Comparison of ENCODE assay signal across 21 cellular contexts in the genomic region with DNA sequence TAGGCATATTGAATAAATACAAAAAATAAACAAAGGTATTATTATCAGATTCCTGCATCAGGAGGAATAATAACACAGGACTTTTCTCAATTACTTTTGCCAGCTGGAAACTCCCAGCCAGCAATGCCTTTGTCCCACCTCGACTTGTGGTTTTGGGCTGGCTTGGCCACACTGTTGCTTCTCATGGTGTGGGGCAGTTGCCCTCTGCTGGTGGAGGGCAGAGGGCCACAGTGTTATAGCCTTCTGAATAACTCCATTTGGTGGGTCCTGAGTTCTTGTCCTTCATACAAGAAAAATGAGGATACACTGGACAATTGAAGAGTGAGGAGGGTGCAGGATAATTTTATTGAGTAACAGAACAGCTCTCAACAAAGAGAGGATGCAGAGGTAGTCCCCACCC.
DNase-seq lines count a peak whose midpoint lies in the region; ATAC-seq, FAIRE-seq and TF ChIP-seq lines count a peak whose summit lies in the region.
"Had no signal": no experiment of that assay in that cellular context is flagged by ENCODE, and none has a peak within 500 bp of the region (broad histone marks: within the 10 kb centered on the region; RNA-seq: fewer than 3 reads in every experiment).

No MANE protein-coding gene starts in this region.

- 0% methylated on average over 1 of the region's 1 CpG for WGBS in HepG2 (ENCODE audit: low lambda C conversion rate)
- 14 to 64% (median 43%) methylated on average over 1 of the region's 1 CpG for WGBS in small intestine, 3 donors

- H3K36me3 Mint-ChIP-seq in WTC11 = peaks cover 27% of the 10 kb centered on the region
- H3K36me3 Mint-ChIP-seq: activated naive CD8-positive, alpha-beta T cell; natural killer cell had no signal

- ATAC-seq in WTC11 (peak; percentile 90), HepG2 (peak; percentile 81), HG02588 (IDR thresholded peaks at IDR 0.05; ENCODE audit: unreplicated experiment) (no peak)
- ATAC-seq: activated CD4-positive, CD25-positive, alpha-beta regulatory T cell treated with anti-CD3 and anti-CD28 coated beads, Interleukin-2, amount 50 U/mL, for 24 hours; gastrocnemius medialis; natural killer cell had no signal

- H3K9me3 ChIP-seq in MM.1S (replicated peaks; ENCODE audit: insufficient read depth, low read length) = no peaks in the 10 kb centered on the region
- H3K9me3 ChIP-seq in HepG2 (ENCODE audit: low read length) = no peaks in the 10 kb centered on the region
- H3K9me3 ChIP-seq in small intestine (ENCODE audit: control insufficient read depth, low read depth) = no peaks in the 10 kb centered on the region
- H3K9me3 ChIP-seq: gastrocnemius medialis had no signal

- intact Hi-C loops in HepG2 (cut with micrococcal nuclease; ENCODE audit: unreplicated experiment) = loop anchor here (2.0 kb wide), 1 partner anchor 747 kb away; no protein-coding TSS in a partner anchor

- peaks cover 41% of the 10 kb centered on the region for H3K9me3 Mint-ChIP-seq in WTC11

- H3K36me3 ChIP-seq in MM.1S (replicated peaks; ENCODE audit: insufficient read depth, low read length) = no peaks in the 10 kb centered on the region
- H3K36me3 ChIP-seq in HepG2 (replicated peaks in 1 of 2; ENCODE audit: control insufficient read depth in 1 of 2, insufficient read depth in 2 of 2, low read length in 2 of 2) = no peaks in the 10 kb centered on the region
- no peaks in the 10 kb centered on the region for H3K36me3 ChIP-seq in small intestine (ENCODE audit: control insufficient read depth in 2 of 2, insufficient read depth in 2 of 2, low read length in 2 of 2)
- H3K36me3 ChIP-seq: gastrocnemius medialis, vagina had no signal

- H3K4me1 ChIP-seq in MM.1S (ENCODE audit: low read length) (no peaks in the 10 kb centered on the region), HepG2 (ENCODE audit: insufficient read depth, low read length) (no peaks in the 10 kb centered on the region), small intestine (ENCODE audit: control insufficient read depth in 2 of 2, insufficient read depth in 1 of 2, low read depth in 1 of 2, low read length in 1 of 2) (no peaks in the 10 kb centered on the region)
- H3K4me1 ChIP-seq: Caco-2, gastrocnemius medialis, vagina had no signal

- no peak for FAIRE-seq in HepG2 (lab: Jason Lieb, UNC)
- FAIRE-seq in small intestine (lab: Jason Lieb, UNC) = no peak
- FAIRE-seq: bronchial epithelial cell, GM12891 had no signal

- H3K4me2 ChIP-seq in MM.1S (ENCODE audit: low read depth, low read length) = no peak overlapping the region
- no peak overlapping the region for H3K4me2 ChIP-seq in HepG2 (ENCODE audit: low read depth, low read length)

- no peaks in the 10 kb centered on the region for H3K79me2 ChIP-seq in MM.1S (ENCODE audit: low read length)
- H3K79me2 ChIP-seq in HepG2 (ENCODE audit: insufficient read depth, low read length) = no peaks in the 10 kb centered on the region

- no peak overlapping the region for H3K4me3 Mint-ChIP-seq in WTC11
- H3K4me3 Mint-ChIP-seq: activated naive CD8-positive, alpha-beta T cell; activated T-helper 1 cell treated with anti-CD3 and anti-CD28 coated beads, Interleukin-12 subunit alpha, Interleukin-12 subunit beta, Interleukin-2, Interleukin-4 antibody, amounts not matched to agents 30 ng/mL and 10 ng/mL and 1 ng/mL, durations not matched to agents 14 hours and 24 hours and 36 hours; natural killer cell had no signal

- no TSS peak for BruUV-seq in HepG2 (replicated peaks; lab: Mats Ljungman, UMichigan)

- H3K27ac Mint-ChIP-seq in WTC11 = no peak overlapping the region
- H3K27ac Mint-ChIP-seq: activated naive CD8-positive, alpha-beta T cell; activated T-helper 1 cell treated with anti-CD3 and anti-CD28 coated beads, Interleukin-12 subunit alpha, Interleukin-12 subunit beta, Interleukin-2, Interleukin-4 antibody, amounts not matched to agents 30 ng/mL and 10 ng/mL and 1 ng/mL, durations not matched to agents 14 hours and 24 hours and 36 hours; natural killer cell had no signal

- H2AFZ ChIP-seq in MM.1S (ENCODE audit: low read length) = no peak overlapping the region
- H2AFZ ChIP-seq in HepG2 (ENCODE audit: low read length) = no peak overlapping the region

- CTCF ChIA-PET in WTC11 (lab: Charles Lee) = interaction anchor here (1.1 kb wide), 1 partner anchor 1264 kb away, joined by 3 read pairs; no protein-coding TSS in a partner anchor
- CTCF ChIA-PET in HepG2 (lab: Yijun Ruan, JAX; ENCODE audit: low intra/inter-chr PET ratio, low total read pairs) = no interaction called here

- H3K4me3 ChIP-seq in MM.1S (ENCODE audit: low read length) (no peak overlapping the region), HepG2 (replicated peaks in 1 of 3; ENCODE audit: insufficient read depth in 1 of 3, low read depth in 2 of 3, low read length in 3 of 3) (no peak overlapping the region), small intestine (ENCODE audit: low read depth in 1 of 2, low read length in 2 of 2) (no peak overlapping the region)
- H3K4me3 ChIP-seq: dorsolateral prefrontal cortex, gastrocnemius medialis, vagina had no signal

- TF ChIP-seq EP300 in HepG2 (IDR thresholded peaks at IDR 0.05; ENCODE audit: low read depth in 2 of 2, low read length in 2 of 2) (no peak), HepG2 (CRISPR knock-in tag; IDR thresholded peaks at IDR 0.05; ENCODE audit: borderline replicate concordance) (no peak)

- in situ Hi-C loops in HepG2 (cut with HindIII; ENCODE audit: extremely low pct_ligation_motif_present, low pct_unique_long_range_greater_than_20kb) = no loop called here

- H3K9ac ChIP-seq in MM.1S (ENCODE audit: low read length) (no peak overlapping the region), HepG2 (ENCODE audit: insufficient read depth, low read depth, low read length) (no peak overlapping the region)

- TF ChIP-seq CTCF in GM12873 (IDR thresholded peaks at IDR 0.05; ENCODE audit: insufficient read depth, low read depth, low read length, missing control alignments) = peak; percentile 3
- TF ChIP-seq CTCF in MM.1S (IDR thresholded peaks at IDR 0.05; ENCODE audit: low read length) = peak; percentile 21
- TF ChIP-seq CTCF in WTC11 (IDR thresholded peaks at IDR 0.05) = peak; percentile 32; the same call in 1 of the 2 replicates
- peak; percentile 27 for TF ChIP-seq CTCF in HepG2 (CRISPR knock-in tag; IDR thresholded peaks at IDR 0.05)

- POLR2A ChIA-PET in WTC11 (lab: Charles Lee) = no interaction called here
- POLR2A ChIA-PET in HepG2 (lab: Yijun Ruan, JAX) = no interaction called here

- H3K9me2 ChIP-seq in MM.1S (replicated peaks; ENCODE audit: insufficient read depth, low read length) = no peaks in the 10 kb centered on the region

- no peaks in the 10 kb centered on the region for H3K4me1 Mint-ChIP-seq in WTC11
- H3K4me1 Mint-ChIP-seq: natural killer cell had no signal

- H3K27ac ChIP-seq in MM.1S (ENCODE audit: low read length) (no peak overlapping the region), HepG2 (ENCODE audit: extremely low read length, insufficient read depth, low read length) (no peak overlapping the region), small intestine (ENCODE audit: low read depth in 1 of 2, low read length in 1 of 2) (no peak overlapping the region)
- H3K27ac ChIP-seq: dorsolateral prefrontal cortex, gastrocnemius medialis, vagina had no signal

- DNase-seq in MM.1S (no peak), WTC11 (ENCODE audit: low spot score) (peak; percentile 19), HepG2 (ENCODE audit: low spot score) (peak; percentile 2), GM19238 (ENCODE audit: insufficient read length, low spot score) (no peak), small intestine (no peak)
- DNase-seq: AML-193; dorsolateral prefrontal cortex; gastrocnemius medialis; natural killer cell; NCI-H1694 treated with DMSO at 0.1 percent for 48 hours; stimulated activated CD4-positive, alpha-beta T cell treated with anti-CD3 and anti-CD28 coated beads, Interleukin-4, amount 100 ng/mL, for 1 hour; T-helper 2 cell had no signal

- TF ChIP-seq POLR2A in HepG2 (IDR thresholded peaks at IDR 0.05; ENCODE audit: insufficient read depth in 1 of 2, low read depth in 2 of 2, low read length in 2 of 2) = no peak

- no peak for TF ChIP-seq RAD21 in HepG2 (CRISPR knock-in tag; IDR thresholded peaks at IDR 0.05)

- no peaks in the 10 kb centered on the region; the same call in 1 of the 2 replicates for H3K27me3 Mint-ChIP-seq in WTC11 (ENCODE audit: low read depth)
- H3K27me3 Mint-ChIP-seq: activated naive CD8-positive, alpha-beta T cell had no signal

- H3K27me3 ChIP-seq in MM.1S (replicated peaks; ENCODE audit: insufficient read depth, low read length) (no peaks in the 10 kb centered on the region), HepG2 (ENCODE audit: control insufficient read depth in 1 of 2, insufficient read depth in 2 of 2, low read length in 2 of 2) (no peaks in the 10 kb centered on the region; a peak in 1 of 5 replicates), small intestine (ENCODE audit: control insufficient read depth in 2 of 2, insufficient read depth in 2 of 2, low read length in 2 of 2) (no peaks in the 10 kb centered on the region)
- H3K27me3 ChIP-seq: dorsolateral prefrontal cortex, gastrocnemius medialis, vagina had no signal

- no peaks in the 10 kb centered on the region for H3F3A ChIP-seq in MM.1S (ENCODE audit: insufficient read depth, low read length)

- H4K20me1 ChIP-seq in MM.1S (ENCODE audit: insufficient read depth, low read length) (no peaks in the 10 kb centered on the region), HepG2 (ENCODE audit: insufficient read depth, low read length) (no peaks in the 10 kb centered on the region)

TF ChIP-seq in WTC11, 78 proteins besides CTCF, POLR2A, EP300 and RAD21 (continues in another document):
- TF ChIP-seq NR3C1 (CRISPR knock-in tag; conservative IDR thresholded peaks at IDR 0.05; ENCODE audit: low read depth) = no peak
- TF ChIP-seq SMAD4 (CRISPR knock-in tag; IDR thresholded peaks at IDR 0.05) = no peak
- no peak for TF ChIP-seq ATF1 (CRISPR knock-in tag; IDR thresholded peaks at IDR 0.05)

TF ChIP-seq in HepG2, 621 proteins besides CTCF, POLR2A, EP300 and RAD21:
- TF ChIP-seq, protein P1, sequence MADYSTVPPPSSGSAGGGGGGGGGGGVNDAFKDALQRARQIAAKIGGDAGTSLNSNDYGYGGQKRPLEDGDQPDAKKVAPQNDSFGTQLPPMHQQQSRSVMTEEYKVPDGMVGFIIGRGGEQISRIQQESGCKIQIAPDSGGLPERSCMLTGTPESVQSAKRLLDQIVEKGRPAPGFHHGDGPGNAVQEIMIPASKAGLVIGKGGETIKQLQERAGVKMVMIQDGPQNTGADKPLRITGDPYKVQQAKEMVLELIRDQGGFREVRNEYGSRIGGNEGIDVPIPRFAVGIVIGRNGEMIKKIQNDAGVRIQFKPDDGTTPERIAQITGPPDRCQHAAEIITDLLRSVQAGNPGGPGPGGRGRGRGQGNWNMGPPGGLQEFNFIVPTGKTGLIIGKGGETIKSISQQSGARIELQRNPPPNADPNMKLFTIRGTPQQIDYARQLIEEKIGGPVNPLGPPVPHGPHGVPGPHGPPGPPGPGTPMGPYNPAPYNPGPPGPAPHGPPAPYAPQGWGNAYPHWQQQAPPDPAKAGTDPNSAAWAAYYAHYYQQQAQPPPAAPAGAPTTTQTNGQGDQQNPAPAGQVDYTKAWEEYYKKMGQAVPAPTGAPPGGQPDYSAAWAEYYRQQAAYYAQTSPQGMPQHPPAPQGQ (CRISPR knock-in tag; IDR thresholded peaks at IDR 0.05; ENCODE audit: borderline replicate concordance) = no peak
- peak; percentile 66 for TF ChIP-seq STAG1 (CRISPR knock-in tag; IDR thresholded peaks at IDR 0.05)

Comparison
In these comparisons a context has a peak if more than half of its experiments do, and no peak if none do; other contexts are left out.
1. DNase-seq: peak in WTC11 (single experiment) and HepG2 (single experiment); none in MM.1S (single experiment), GM19238 (single experiment) and small intestine (single experiment).
2. Peak in every context shown above with its lines, with median percentiles within 50 percentile points of each other: CTCF ChIP-seq.